In the genomic region with DNA sequence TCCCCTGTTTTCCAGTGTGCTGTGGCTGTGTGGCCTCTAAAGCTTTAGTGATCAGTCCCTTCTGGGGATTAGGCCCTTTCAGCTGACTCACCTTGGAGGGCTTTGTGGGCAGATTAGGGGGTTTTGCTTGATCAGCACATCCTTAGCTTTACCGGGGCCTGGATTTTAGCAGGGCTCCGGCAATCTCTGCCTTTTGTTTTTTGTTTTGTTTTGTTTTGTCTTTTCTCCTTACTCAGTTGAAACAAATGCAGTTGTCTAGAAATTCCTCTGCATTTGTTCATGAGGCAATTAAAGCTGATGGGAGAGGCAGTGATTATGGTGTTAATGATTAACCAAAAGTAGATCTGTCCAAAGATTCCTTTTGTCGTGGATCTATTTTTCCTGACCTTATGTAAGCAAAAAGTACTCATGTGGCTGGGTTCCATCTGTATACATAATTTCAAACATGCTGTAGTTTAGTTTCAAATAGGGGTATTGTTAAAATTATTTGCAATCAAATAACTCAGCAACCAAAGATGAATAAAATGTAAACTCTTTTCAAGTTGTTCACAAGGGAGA, we compare ENCODE assay signal across 26 cellular contexts. TPM values are rescaled to one million over a fixed set of nuclear protein-coding genes. Genes with fewer than 3 reads are reported as not detected.
DNase-seq lines count a peak whose midpoint lies in the region; ATAC-seq, FAIRE-seq and TF ChIP-seq lines count a peak whose summit lies in the region.
"Had no signal": no experiment of that assay in that cellular context is flagged by ENCODE, and none has a peak within 500 bp of the region (broad histone marks: within the 10 kb centered on the region; RNA-seq: fewer than 3 reads in every experiment).

No MANE protein-coding gene starts in this region.

- no peaks in the 10 kb centered on the region for H3K79me2 ChIP-seq in GM23338 (replicated peaks; ENCODE audit: insufficient read depth)

- H3F3A ChIP-seq in GM23338 (replicated peaks; ENCODE audit: low read depth), result no peaks in the 10 kb centered on the region

- DNase-seq in GM23338 (ENCODE audit: low spot score) (no peak), WERI-Rb-1 (peak; percentile 90), progenitor cell of endocrine pancreas (ENCODE audit: low spot score, unreplicated experiment) (no peak), tibial nerve (ENCODE audit: low spot score in 2 of 2) (no peak), C1 segment of cervical spinal cord (lab: John Stamatoyannopoulos, UW) (no peak), heart right ventricle (no peak)
- DNase-seq: activated CD4-positive, alpha-beta T cell treated with anti-CD3 and anti-CD28 coated beads, Interleukin-2, amount 50 U/mL, for 1 hour; activated effector memory CD4-positive, alpha-beta T cell treated with anti-CD3 and anti-CD28 coated beads, Interleukin-2, amount 50 U/mL, for 16 hours; activated naive CD8-positive, alpha-beta T cell treated with anti-CD3 and anti-CD28 coated beads, Interleukin-2, amount 50 U/mL, for 24 hours; CD4-positive, CD25-positive, alpha-beta regulatory T cell; effector memory CD4-positive, alpha-beta T cell; GF-D8; left lung; MM.1S; NCI-H1436; NCI-H510A treated with DMSO at 0.1 percent for 48 hours; nephron progenitor cell; RPMI8226; stimulated activated CD4-positive, alpha-beta T cell treated with anti-CD3 and anti-CD28 coated beads, Interleukin-1b, Interleukin-23, amount 100 ng/mL, for 48 hours had no signal

- H3K27ac ChIP-seq in GM23338 (ENCODE audit: low read depth) (no peak overlapping the region), WERI-Rb-1 (peak overlapping the region; percentile 58), tibial nerve (no peak overlapping the region), heart right ventricle (no peak overlapping the region)
- H3K27ac ChIP-seq: HL-60, left lung, SK-N-MC had no signal

- H3K36me3 ChIP-seq in GM23338 (ENCODE audit: insufficient read depth) (no peaks in the 10 kb centered on the region), WERI-Rb-1 (no peaks in the 10 kb centered on the region), tibial nerve (no peaks in the 10 kb centered on the region), heart right ventricle (no peaks in the 10 kb centered on the region)
- H3K36me3 ChIP-seq: left lung had no signal

- H3K9me3 Mint-ChIP-seq in GM23338 (peaks cover 3% of the 10 kb centered on the region; the same call in 1 of the 3 replicates), progenitor cell of endocrine pancreas (ENCODE audit: low read depth) (peaks cover 17% of the 10 kb centered on the region)

- H3K27me3 ChIP-seq in GM23338 (ENCODE audit: insufficient read depth) (peaks cover 12% of the 10 kb centered on the region), WERI-Rb-1 (ENCODE audit: insufficient read depth, low read depth, severe bottlenecking) (no peaks in the 10 kb centered on the region), tibial nerve (peaks cover 0 to 7% of the 10 kb centered on the region in 2 donors), heart right ventricle (peaks cover 0 to 6% (median 3%) of the 10 kb centered on the region in 7 donors)

- H3K4me1 Mint-ChIP-seq in GM23338 (peaks cover 21% of the 10 kb centered on the region), progenitor cell of endocrine pancreas (ENCODE audit: low read depth) (peaks cover 18% of the 10 kb centered on the region)
- H3K4me1 Mint-ChIP-seq: nephron progenitor cell had no signal

- H3K4me3 Mint-ChIP-seq in GM23338 (no peak overlapping the region), progenitor cell of endocrine pancreas (ENCODE audit: low read depth) (no peak overlapping the region)
- H3K4me3 Mint-ChIP-seq: activated naive CD8-positive, alpha-beta T cell treated with anti-CD3 and anti-CD28 coated beads, Interleukin-2, amount 50 U/mL, for 24 hours; mesothelial cell of epicardium; nephron progenitor cell; stimulated activated effector memory CD8-positive, alpha-beta T cell treated with anti-CD3 and anti-CD28 coated beads, Interleukin-12 subunit alpha, Interleukin-12 subunit beta, amount 100 ng/mL, for 72 hours had no signal

- TF ChIP-seq CTCF in GM23338 (conservative IDR thresholded peaks at IDR 0.05; ENCODE audit: low read depth in 2 of 2) (no peak), WERI-Rb-1 (IDR thresholded peaks at IDR 0.05; ENCODE audit: low read depth, low read length) (no peak), progenitor cell of endocrine pancreas (IDR thresholded peaks at IDR 0.05; ENCODE audit: unreplicated experiment) (no peak), tibial nerve (IDR thresholded peaks at IDR 0.05) (no peak), heart right ventricle (IDR thresholded peaks at IDR 0.05) (no peak)

- H3K4me3 ChIP-seq in GM23338 (no peak overlapping the region), WERI-Rb-1 (ENCODE audit: low read depth, low read length) (peak overlapping the region; percentile 21; the same call in 1 of the 2 replicates), tibial nerve (no peak overlapping the region), heart right ventricle (no peak overlapping the region)
- H3K4me3 ChIP-seq: left lung, SK-N-MC had no signal

- peak; percentile 45 for FAIRE-seq in islet of Langerhans (lab: Jason Lieb, UNC)

- H3K9me2 ChIP-seq in GM23338 (ENCODE audit: insufficient read depth), result no peaks in the 10 kb centered on the region

- no peak overlapping the region for H3K27ac Mint-ChIP-seq in GM23338
- peak overlapping the region; percentile 83 for H3K27ac Mint-ChIP-seq in progenitor cell of endocrine pancreas
- H3K27ac Mint-ChIP-seq: activated naive CD8-positive, alpha-beta T cell treated with anti-CD3 and anti-CD28 coated beads, Interleukin-2, amount 50 U/mL, for 24 hours; CD4-positive, CD25-positive, alpha-beta regulatory T cell; mesothelial cell of epicardium; nephron progenitor cell; stimulated activated effector memory CD8-positive, alpha-beta T cell treated with anti-CD3 and anti-CD28 coated beads, Interleukin-12 subunit alpha, Interleukin-12 subunit beta, amount 100 ng/mL, for 72 hours had no signal

- no peaks in the 10 kb centered on the region for H4K20me1 ChIP-seq in GM23338 (replicated peaks; ENCODE audit: insufficient read depth)

- 31 to 37% methylated on average over 3 of the region's 3 CpGs for WGBS in tibial nerve, 2 donors
- WGBS in heart right ventricle, 2 donors, result 75 to 76% methylated on average over 3 of the region's 3 CpGs

- H2AFZ ChIP-seq in GM23338, result peak overlapping the region; percentile 25; the same call in 1 of the 2 replicates

- TF ChIP-seq EP300 in tibial nerve (IDR thresholded peaks at IDR 0.05), result no peak

- TF ChIP-seq POLR2A in tibial nerve (IDR thresholded peaks at IDR 0.05), result no peak

- no peaks in the 10 kb centered on the region; the same call in 2 of the 3 replicates for H3K36me3 Mint-ChIP-seq in GM23338 (ENCODE audit: low read depth)
- peaks cover 4% of the 10 kb centered on the region for H3K36me3 Mint-ChIP-seq in progenitor cell of endocrine pancreas (ENCODE audit: insufficient read depth)
- H3K36me3 Mint-ChIP-seq: brain, mesothelial cell of epicardium had no signal

- H3K27me3 Mint-ChIP-seq in GM23338 (ENCODE audit: insufficient read depth, low read depth, poor library complexity), result peaks cover 5% of the 10 kb centered on the region
- no peaks in the 10 kb centered on the region for H3K27me3 Mint-ChIP-seq in progenitor cell of endocrine pancreas

- H3K9me3 ChIP-seq in WERI-Rb-1 (ENCODE audit: severe bottlenecking), result peaks cover 24% of the 10 kb centered on the region
- H3K9me3 ChIP-seq in tibial nerve, result peaks cover 0 to 20% (median 6%) of the 10 kb centered on the region in 4 donors
- peaks cover 0 to 22% (median 18%) of the 10 kb centered on the region in 11 donors for H3K9me3 ChIP-seq in heart right ventricle

- no peak overlapping the region for H3K4me2 ChIP-seq in GM23338

- H3K4me1 ChIP-seq in GM23338 (ENCODE audit: insufficient read depth), result peaks cover 4% of the 10 kb centered on the region; the same call in 1 of the 2 replicates
- H3K4me1 ChIP-seq in tibial nerve, result peaks cover 0 to 5% (median 0%) of the 10 kb centered on the region in 4 donors
- H3K4me1 ChIP-seq in heart right ventricle, result peaks cover 0 to 5% (median 4%) of the 10 kb centered on the region in 9 donors
- H3K4me1 ChIP-seq: left lung had no signal

- ATAC-seq in GM23338 (peak; percentile 72), HG03460 (IDR thresholded peaks at IDR 0.05; ENCODE audit: unreplicated experiment) (no peak), heart right ventricle (no peak)
- ATAC-seq: activated naive CD8-positive, alpha-beta T cell treated with anti-CD3 and anti-CD28 coated beads, Interleukin-2, amount 50 U/mL, for 24 hours; left lung; stimulated activated effector memory CD8-positive, alpha-beta T cell treated with anti-CD3 and anti-CD28 coated beads, Interleukin-12 subunit alpha, Interleukin-12 subunit beta, amount 100 ng/mL, for 72 hours had no signal

- intact Hi-C loops in heart right ventricle (cut with DNase I), result no loop called here

RNA-seq across cellular contexts. Expression of a gene that starts 5.2 kb away (rescaled TPM):
- total RNA-seq in GM23338 (2014; rRNA removed; shearing (Covaris generic)), result 1.7 and 3.1 TPM in 2 replicates
- polyA plus RNA-seq in GM23338 (2016; fragmentation: Nextera tagmentation; extraction: Ambion mirVana) (0.47 and 1.7 TPM in 2 replicates), heart right ventricle (1 to 10 TPM; 4.0 to 4.7 TPM)
- total RNA-seq in progenitor cell of endocrine pancreas (12.8 and 14.2 TPM in 2 replicates), tibial nerve (10 to 100 TPM in 3 of 4 donors, 1 to 10 TPM in 1; 9.6 to 18.4 (median 10.8) TPM), heart right ventricle (10 to 100 TPM in 1 of 10 donors, 1 to 10 TPM in 9; 7.1 to 12.8 (median 8.4) TPM)
